In the genomic region with DNA sequence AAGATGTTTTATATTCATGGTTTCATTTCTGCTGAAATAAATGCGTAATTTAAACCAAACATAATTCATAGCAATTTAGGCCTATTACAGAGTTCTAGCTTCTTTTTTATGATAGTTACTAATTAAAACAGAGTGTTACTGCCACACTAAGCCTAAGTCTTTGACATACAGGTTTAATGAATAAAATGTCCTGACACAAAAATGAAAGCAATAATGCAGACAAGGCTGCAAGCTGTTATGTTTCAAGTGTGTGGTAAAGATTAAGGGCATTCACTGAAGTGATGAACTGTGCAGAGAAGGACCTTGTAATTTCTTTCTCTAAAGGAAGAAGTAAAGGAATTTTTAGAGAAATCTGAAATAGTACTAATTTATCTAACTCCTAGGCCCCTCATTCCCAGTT, we compare ENCODE assay signal across 25 cellular contexts. TPM values are rescaled to one million over a fixed set of nuclear protein-coding genes. Genes with fewer than 3 reads are reported as not detected.
A peak's percentile ranks its signal among the peaks of the same experiment; 100 is the strongest.
DNase-seq lines count a peak whose midpoint lies in the region; ATAC-seq and TF ChIP-seq lines count a peak whose summit lies in the region.
"Had no signal": no experiment of that assay in that cellular context is flagged by ENCODE, and none has a peak within 500 bp of the region (broad histone marks: within the 10 kb centered on the region; RNA-seq: fewer than 3 reads in every experiment).

No MANE protein-coding gene starts in this region.

- H3K36me3 ChIP-seq in GM23248 (ENCODE audit: low read depth) (no peaks in the 10 kb centered on the region), WERI-Rb-1 (no peaks in the 10 kb centered on the region), lower lobe of right lung (no peaks in the 10 kb centered on the region), skeletal muscle tissue (ENCODE audit: control insufficient read depth in 3 of 3, insufficient read depth in 3 of 3, low read length in 3 of 3) (no peaks in the 10 kb centered on the region)
- H3K36me3 ChIP-seq: colonic mucosa had no signal

- no peak overlapping the region for H3K9ac ChIP-seq in GM23248
- peak overlapping the region in 1 of 3 donors; percentile 16 for H3K9ac ChIP-seq in skeletal muscle tissue (ENCODE audit: low read depth in 1 of 3, low read length in 3 of 3)

- intact Hi-C loops in lower lobe of right lung (cut with DNase I): loop anchor here (10.0 kb wide), 1 partner anchor 145 kb away; the partner anchor contains the start of gene PRDM5

- in situ Hi-C loops in GM23248 (cut with MboI): no loop called here

- H4K20me1 ChIP-seq in GM23248 (ENCODE audit: insufficient read depth): no peaks in the 10 kb centered on the region

- peaks cover 38% of the 10 kb centered on the region for H3K27me3 Mint-ChIP-seq in HFFc6 (ENCODE audit: insufficient read depth)

- H3K4me1 ChIP-seq in GM23248 (ENCODE audit: insufficient read depth) (0 out of 2 replicates have a peak, but pooled peaks cover 5% of the 10 kb centered on the region), lower lobe of right lung (peaks cover 16% of the 10 kb centered on the region), skeletal muscle tissue (ENCODE audit: control insufficient read depth in 3 of 3, insufficient read depth in 3 of 3, low read length in 3 of 3) (peaks cover 13 to 20% (median 17%) of the 10 kb centered on the region in 3 donors)

- ATAC-seq in lower lobe of right lung: no peak
- ATAC-seq in HG02623 (IDR thresholded peaks at IDR 0.05; ENCODE audit: unreplicated experiment): no peak
- ATAC-seq: activated CD8-positive, alpha-beta memory T cell treated with anti-CD3 and anti-CD28 coated beads, Interleukin-2, amount 10 ng/mL, durations not matched to agents 7 days and 5 days; activated T-cell treated with anti-CD3 and anti-CD28 coated beads, Interleukin-2, amount 50 U/mL, for 72 hours; GM12878; naive thymus-derived CD4-positive, alpha-beta T cell had no signal

- H3K27ac Mint-ChIP-seq in HFFc6: no peak overlapping the region
- H3K27ac Mint-ChIP-seq: activated CD8-positive, alpha-beta memory T cell treated with anti-CD3 and anti-CD28 coated beads, Interleukin-2, amount 10 ng/mL, durations not matched to agents 7 days and 5 days; activated naive CD4-positive, alpha-beta T cell treated with anti-CD3 and anti-CD28 coated beads for 36 hours; activated T-cell treated with anti-CD3 and anti-CD28 coated beads, Interleukin-2, amount 50 U/mL, for 72 hours; CD14-positive monocyte; H9; T-helper 2 cell treated with Interferon-gamma antibody and Interleukin-4, amounts not matched to agents 5 μg/mL and 100 μg/mL, for 36 hours had no signal

- H3K9me3 ChIP-seq in GM23248 (ENCODE audit: low read depth): no peaks in the 10 kb centered on the region
- H3K9me3 ChIP-seq in WERI-Rb-1 (ENCODE audit: severe bottlenecking): peaks cover 3% of the 10 kb centered on the region
- H3K9me3 ChIP-seq in lower lobe of right lung: no peaks in the 10 kb centered on the region
- no peaks in the 10 kb centered on the region for H3K9me3 ChIP-seq in skeletal muscle tissue (ENCODE audit: control insufficient read depth in 3 of 3, low read length in 3 of 3)
- H3K9me3 ChIP-seq: colonic mucosa had no signal

- no peaks in the 10 kb centered on the region for H3K36me3 Mint-ChIP-seq in HFFc6 (ENCODE audit: low read depth)
- H3K36me3 Mint-ChIP-seq: activated CD8-positive, alpha-beta memory T cell treated with anti-CD3 and anti-CD28 coated beads, Interleukin-2, amount 10 ng/mL, durations not matched to agents 7 days and 5 days; naive thymus-derived CD4-positive, alpha-beta T cell had no signal

- H3K4me3 ChIP-seq in GM23248 (peak overlapping the region; percentile 84; the same call in 1 of the 2 replicates), WERI-Rb-1 (ENCODE audit: low read depth, low read length) (peak overlapping the region; percentile 96; the same call in 1 of the 2 replicates), lower lobe of right lung (peak overlapping the region; percentile 68), skeletal muscle tissue (ENCODE audit: low read length in 3 of 3) (peak overlapping the region in 2 of 3 donors; percentile 31 to 54)
- H3K4me3 ChIP-seq: GM12878 had no signal

- no peaks in the 10 kb centered on the region for H3K79me2 ChIP-seq in GM23248 (ENCODE audit: insufficient read depth)

- DNase-seq in GM23248: no peak
- no peak for DNase-seq in WERI-Rb-1
- no peak for DNase-seq in lower lobe of right lung
- DNase-seq in putamen (ENCODE audit: low spot score): no peak
- no peak for DNase-seq in HFFc6
- DNase-seq: activated CD4-positive, alpha-beta T cell treated with anti-CD3 and anti-CD28 coated beads, Interleukin-2, amount 50 U/mL, for 1 hour; activated CD8-positive, alpha-beta memory T cell treated with anti-CD3 and anti-CD28 coated beads, Interleukin-2, amount 10 ng/mL, durations not matched to agents 7 days and 5 days; activated naive CD4-positive, alpha-beta T cell treated with anti-CD3 and anti-CD28 coated beads for 36 hours; activated T-cell treated with anti-CD3 and anti-CD28 coated beads, Interleukin-2, amount 50 U/mL, for 72 hours; amniotic stem cell; Calu3; colonic mucosa; H9; naive thymus-derived CD4-positive, alpha-beta T cell; NCI-H1048; NCI-H187; stimulated activated CD8-positive, alpha-beta memory T cell treated with anti-CD3 and anti-CD28 coated beads, Interleukin-4, amount 100 ng/mL, for 48 hours had no signal

- no peak overlapping the region for H3K4me3 Mint-ChIP-seq in HFFc6
- H3K4me3 Mint-ChIP-seq: activated CD8-positive, alpha-beta memory T cell treated with anti-CD3 and anti-CD28 coated beads, Interleukin-2, amount 10 ng/mL, durations not matched to agents 7 days and 5 days; activated naive CD4-positive, alpha-beta T cell treated with anti-CD3 and anti-CD28 coated beads for 36 hours; T-helper 2 cell treated with Interferon-gamma antibody and Interleukin-4, amounts not matched to agents 5 μg/mL and 100 μg/mL, for 36 hours had no signal

- H3K27ac ChIP-seq in GM23248 (no peak overlapping the region), WERI-Rb-1 (no peak overlapping the region), lower lobe of right lung (peak overlapping the region; percentile 81), skeletal muscle tissue (ENCODE audit: low read depth, low read length) (no peak overlapping the region)
- H3K27ac ChIP-seq: colonic mucosa had no signal

- WGBS in GM23248 (ENCODE audit: low coverage in 1 of 2, low lambda C conversion rate in 2 of 2, missing lambda C conversion rate in 2 of 2), 2 experiments: 81 to 83% methylated on average over 1 of the region's 1 CpG

- H3K27me3 ChIP-seq in GM23248 (replicated peaks; ENCODE audit: insufficient read depth): no peaks in the 10 kb centered on the region; the same call in 1 of the 2 replicates
- H3K27me3 ChIP-seq in WERI-Rb-1 (ENCODE audit: insufficient read depth, low read depth, severe bottlenecking): peaks cover 2% of the 10 kb centered on the region
- peaks cover 19% of the 10 kb centered on the region for H3K27me3 ChIP-seq in lower lobe of right lung (ENCODE audit: low read depth)
- H3K27me3 ChIP-seq in skeletal muscle tissue (ENCODE audit: control insufficient read depth in 3 of 3, insufficient read depth in 3 of 3, low read length in 3 of 3): peaks cover 7 to 33% (median 19%) of the 10 kb centered on the region in 3 donors
- H3K27me3 ChIP-seq: colonic mucosa had no signal

- no peaks in the 10 kb centered on the region for H3K9me2 ChIP-seq in GM23248 (ENCODE audit: insufficient read depth)

- H3K4me2 ChIP-seq in GM23248 (ENCODE audit: unreplicated experiment): peak overlapping the region; percentile 93

- TF ChIP-seq CTCF in WERI-Rb-1 (IDR thresholded peaks at IDR 0.05; ENCODE audit: low read depth, low read length) (no peak), lower lobe of right lung (IDR thresholded peaks at IDR 0.05) (no peak), HFFc6 (IDR thresholded peaks at IDR 0.05) (no peak)

- 0 out of 2 replicates have a peak, but pooled peaks cover 10% of the 10 kb centered on the region for H3F3A ChIP-seq in GM23248 (ENCODE audit: insufficient read depth)

- peaks cover 27% of the 10 kb centered on the region for H3K4me1 Mint-ChIP-seq in HFFc6 (ENCODE audit: low read depth)

- peak overlapping the region; percentile 52; the same call in 1 of the 2 replicates for H2AFZ ChIP-seq in GM23248

- no peaks in the 10 kb centered on the region for H3K9me3 Mint-ChIP-seq in HFFc6
- H3K9me3 Mint-ChIP-seq: activated naive CD4-positive, alpha-beta T cell treated with anti-CD3 and anti-CD28 coated beads for 36 hours; activated T-cell treated with anti-CD3 and anti-CD28 coated beads, Interleukin-2, amount 50 U/mL, for 72 hours; H9; naive thymus-derived CD4-positive, alpha-beta T cell; T-helper 2 cell treated with Interferon-gamma antibody and Interleukin-4, amounts not matched to agents 5 μg/mL and 100 μg/mL, for 36 hours had no signal

RNA-seq across cellular contexts. Expression of gene NDNF, which starts 2.9 kb away (rescaled TPM):
- 1.9 and 3.4 TPM in 2 replicates for total RNA-seq in GM23248 (2014; rRNA removed; shearing (Covaris generic))
- 3.1 and 4.5 TPM in 2 replicates for polyA plus RNA-seq in GM23248 (2016; fragmentation: Nextera tagmentation; extraction: Ambion mirVana)
- total RNA-seq in lower lobe of right lung (108 TPM), skeletal muscle tissue (5.2 TPM)
- total RNA-seq in HFFc6 (2021; fragmentation: NEBNext Ultra II Directional; extraction: Animal tissue kit (Norgen Biotek cat#: 25700)): under 1 TPM in 2 of 6 experiments, not detected in 4; 0.12 to 0.14 TPM
- total RNA-seq: activated naive CD4-positive, alpha-beta T cell treated with anti-CD3 and anti-CD28 coated beads for 36 hours; bronchial epithelial cell; naive thymus-derived CD4-positive, alpha-beta T cell; RPMI7951 had no signal
- polyA plus RNA-seq: AG04450; CD14-positive monocyte; GM12878; naive thymus-derived CD4-positive, alpha-beta T cell had no signal

Comparison
In these comparisons a context has a peak if more than half of its experiments do, and no peak if none do; other contexts are left out.
1. H3K4me3 ChIP-seq: peak in every context shown above with its lines; median percentile 96 in WERI-Rb-1; 84 in GM23248; 68 in lower lobe of right lung; 42 in skeletal muscle tissue.
2. RNA of gene NDNF, which starts 2.9 kb away (total RNA-seq): 108 TPM in lower lobe of right lung (single experiment); 5.2 TPM in skeletal muscle tissue (single experiment), 1.9 to 3.4 TPM in GM23248 and 0.12 to 0.14 TPM in HFFc6; every median in the first group is over 10 times any median in the second.